In genomic region chr19:57583521-57584416, GRCh38 we compare ENCODE assay signal across 8 cellular contexts. TPM values are rescaled to one million over a fixed set of nuclear protein-coding genes. Genes with fewer than 3 reads are reported as not detected.
A peak's percentile ranks its signal among the peaks of the same experiment; 100 is the strongest.
DNase-seq lines count a peak whose midpoint lies in the region; ATAC-seq and TF ChIP-seq lines count a peak whose summit lies in the region.

Gene ZIK1 (plus strand): TSS chr19:57584145. CDS start chr19:57584357, 212 bp downstream.

- CTCF ChIA-PET in activated naive CD4-positive, alpha-beta T cell treated with anti-CD3 and anti-CD28 coated beads for 36 hours (lab: Charles Lee): no interaction called here

- H3K27me3 ChIP-seq in RWPE2 (ENCODE audit: insufficient read depth, poor library complexity, severe bottlenecking) (no peaks in the 10 kb centered on the region), neural progenitor cell (no peaks in the 10 kb centered on the region)

- ATAC-seq in HG03159 (IDR thresholded peaks at IDR 0.05; ENCODE audit: unreplicated experiment) (peak; percentile 88), RWPE2 (ENCODE audit: low read depth) (peak; percentile 88)

- H3K9me3 Mint-ChIP-seq in activated naive CD4-positive, alpha-beta T cell treated with anti-CD3 and anti-CD28 coated beads for 36 hours: peaks cover 58% of the 10 kb centered on the region
- H3K9me3 Mint-ChIP-seq in neural progenitor cell: peaks cover 78% of the 10 kb centered on the region
- peaks cover 45% of the 10 kb centered on the region for H3K9me3 Mint-ChIP-seq in stimulated activated naive CD8-positive, alpha-beta T cell treated with anti-CD3 and anti-CD28 coated beads, Interleukin-15, Interleukin-2, amounts not matched to agents 100 ng/mL and 50 ng/mL, for 24 hours

- intact Hi-C loops in activated naive CD4-positive, alpha-beta T cell treated with anti-CD3 and anti-CD28 coated beads for 36 hours (cut with micrococcal nuclease): no loop called here

- H3K27me3 Mint-ChIP-seq in activated naive CD4-positive, alpha-beta T cell treated with anti-CD3 and anti-CD28 coated beads for 36 hours (ENCODE audit: low read depth): no peaks in the 10 kb centered on the region
- H3K27me3 Mint-ChIP-seq in neural progenitor cell (ENCODE audit: insufficient read depth, low read depth): peaks cover 26% of the 10 kb centered on the region
- H3K27me3 Mint-ChIP-seq in stimulated activated naive CD8-positive, alpha-beta T cell treated with anti-CD3 and anti-CD28 coated beads, Interleukin-15, Interleukin-2, amounts not matched to agents 100 ng/mL and 50 ng/mL, for 24 hours: no peaks in the 10 kb centered on the region

- H3K4me3 ChIP-seq in RWPE2 (ENCODE audit: severe bottlenecking) (peak within 1 kb of the TSS; percentile 66), neural progenitor cell (peak within 1 kb of the TSS; percentile 92)

- peak within 1 kb of the TSS; percentile 9 for H3K27ac Mint-ChIP-seq in activated naive CD4-positive, alpha-beta T cell treated with anti-CD3 and anti-CD28 coated beads for 36 hours
- H3K27ac Mint-ChIP-seq in neural progenitor cell: peak within 1 kb of the TSS; percentile 96
- peak within 1 kb of the TSS; percentile 80 for H3K27ac Mint-ChIP-seq in stimulated activated naive CD8-positive, alpha-beta T cell treated with anti-CD3 and anti-CD28 coated beads, Interleukin-15, Interleukin-2, amounts not matched to agents 100 ng/mL and 50 ng/mL, for 24 hours

- H3K36me3 Mint-ChIP-seq in activated naive CD4-positive, alpha-beta T cell treated with anti-CD3 and anti-CD28 coated beads for 36 hours (ENCODE audit: low read depth): peaks cover 49% of the 10 kb centered on the region
- H3K36me3 Mint-ChIP-seq in neural progenitor cell: peaks cover 52% of the 10 kb centered on the region
- H3K36me3 Mint-ChIP-seq in stimulated activated naive CD8-positive, alpha-beta T cell treated with anti-CD3 and anti-CD28 coated beads, Interleukin-15, Interleukin-2, amounts not matched to agents 100 ng/mL and 50 ng/mL, for 24 hours (ENCODE audit: low read depth): peaks cover 54% of the 10 kb centered on the region

- no peak within 1 kb of the TSS for H3K27ac ChIP-seq in RWPE2 (ENCODE audit: poor library complexity, severe bottlenecking)
- H3K27ac ChIP-seq in neural progenitor cell: no peak within 1 kb of the TSS

- DNase-seq in RWPE2 (ENCODE audit: low spot score) (peak; percentile 81), germinal center (ENCODE audit: low spot score) (peak; percentile 98), neural progenitor cell (ENCODE audit: low spot score) (peak; percentile 99), Kasumi-1 (lab: John Stamatoyannopoulos, UW) (no peak)
- DNase-seq in activated naive CD4-positive, alpha-beta T cell treated with anti-CD3 and anti-CD28 coated beads for 36 hours: peak; percentile 90

- H3F3A ChIP-seq in neural progenitor cell (ENCODE audit: low read depth): no peaks in the 10 kb centered on the region

- peaks cover 45% of the 10 kb centered on the region for H3K79me2 ChIP-seq in neural progenitor cell (ENCODE audit: low read depth)

- H3K4me3 Mint-ChIP-seq in activated naive CD4-positive, alpha-beta T cell treated with anti-CD3 and anti-CD28 coated beads for 36 hours: peak within 1 kb of the TSS; percentile 88
- peak within 1 kb of the TSS; percentile 99 for H3K4me3 Mint-ChIP-seq in neural progenitor cell
- H3K4me3 Mint-ChIP-seq in stimulated activated naive CD8-positive, alpha-beta T cell treated with anti-CD3 and anti-CD28 coated beads, Interleukin-15, Interleukin-2, amounts not matched to agents 100 ng/mL and 50 ng/mL, for 24 hours: peak within 1 kb of the TSS; percentile 93

- no peak for TF ChIP-seq CTCF in RWPE2 (IDR thresholded peaks at IDR 0.05; ENCODE audit: poor library complexity, severe bottlenecking)
- TF ChIP-seq CTCF in neural progenitor cell (IDR thresholded peaks at IDR 0.05): peak; percentile 16

- peak; percentile 58 for TF ChIP-seq POLR2A in GM18526 (IDR thresholded peaks at IDR 0.05; ENCODE audit: extremely low read depth, insufficient read length)

- peak within 1 kb of the TSS; percentile 92 for H3K4me2 ChIP-seq in neural progenitor cell

- H3K36me3 ChIP-seq in RWPE2 (ENCODE audit: low read depth) (peaks cover 24% of the 10 kb centered on the region), neural progenitor cell (peaks cover 33% of the 10 kb centered on the region)

- H3K9me3 ChIP-seq in RWPE2 (ENCODE audit: severe bottlenecking) (peaks cover 20% of the 10 kb centered on the region), neural progenitor cell (ENCODE audit: low read depth) (peaks cover 27% of the 10 kb centered on the region)

- H3K9ac ChIP-seq in neural progenitor cell: peak within 1 kb of the TSS; percentile 89

- no peaks in the 10 kb centered on the region for H3K4me1 ChIP-seq in RWPE2 (ENCODE audit: insufficient read depth, poor library complexity, severe bottlenecking)
- H3K4me1 ChIP-seq in neural progenitor cell: peaks cover 4% of the 10 kb centered on the region

- peak within 1 kb of the TSS; percentile 98 for H2AFZ ChIP-seq in neural progenitor cell (replicated peaks)

- peaks cover 21% of the 10 kb centered on the region for H3K4me1 Mint-ChIP-seq in activated naive CD4-positive, alpha-beta T cell treated with anti-CD3 and anti-CD28 coated beads for 36 hours (ENCODE audit: low read depth)
- H3K4me1 Mint-ChIP-seq in neural progenitor cell: peaks cover 9% of the 10 kb centered on the region
- peaks cover 23% of the 10 kb centered on the region for H3K4me1 Mint-ChIP-seq in stimulated activated naive CD8-positive, alpha-beta T cell treated with anti-CD3 and anti-CD28 coated beads, Interleukin-15, Interleukin-2, amounts not matched to agents 100 ng/mL and 50 ng/mL, for 24 hours (ENCODE audit: low read depth)

- H4K20me1 ChIP-seq in neural progenitor cell (ENCODE audit: low read depth): no peaks in the 10 kb centered on the region

RNA-seq across cellular contexts. Expression of gene ZIK1, which starts in this region (rescaled TPM):
- 1 to 10 TPM; 3.3 to 3.6 TPM for total RNA-seq in activated naive CD4-positive, alpha-beta T cell treated with anti-CD3 and anti-CD28 coated beads for 36 hours
- total RNA-seq in neural progenitor cell (ENCODE audit: low replicate concordance): 35.1 and 56.1 TPM in 2 replicates

Comparison
In these comparisons a context has a peak if more than half of its experiments do, and no peak if none do; other contexts are left out.
1. DNase-seq: peak in RWPE2 (single experiment), activated naive CD4-positive, alpha-beta T cell treated with anti-CD3 and anti-CD28 coated beads for 36 hours (single experiment), germinal center (single experiment) and neural progenitor cell (single experiment); none in Kasumi-1 (0 of 2).
2. H3K27ac Mint-ChIP-seq: peak in every context shown above with its lines; median percentile 96 in neural progenitor cell; 80 in stimulated activated naive CD8-positive, alpha-beta T cell treated with anti-CD3 and anti-CD28 coated beads, Interleukin-15, Interleukin-2, amounts not matched to agents 100 ng/mL and 50 ng/mL, for 24 hours; 9 in activated naive CD4-positive, alpha-beta T cell treated with anti-CD3 and anti-CD28 coated beads for 36 hours.
3. Peak in every context shown above with its lines, with median percentiles within 50 percentile points of each other: H3K4me3 Mint-ChIP-seq.